ENCODE assay signal across 8 cellular contexts in the genomic region with DNA sequence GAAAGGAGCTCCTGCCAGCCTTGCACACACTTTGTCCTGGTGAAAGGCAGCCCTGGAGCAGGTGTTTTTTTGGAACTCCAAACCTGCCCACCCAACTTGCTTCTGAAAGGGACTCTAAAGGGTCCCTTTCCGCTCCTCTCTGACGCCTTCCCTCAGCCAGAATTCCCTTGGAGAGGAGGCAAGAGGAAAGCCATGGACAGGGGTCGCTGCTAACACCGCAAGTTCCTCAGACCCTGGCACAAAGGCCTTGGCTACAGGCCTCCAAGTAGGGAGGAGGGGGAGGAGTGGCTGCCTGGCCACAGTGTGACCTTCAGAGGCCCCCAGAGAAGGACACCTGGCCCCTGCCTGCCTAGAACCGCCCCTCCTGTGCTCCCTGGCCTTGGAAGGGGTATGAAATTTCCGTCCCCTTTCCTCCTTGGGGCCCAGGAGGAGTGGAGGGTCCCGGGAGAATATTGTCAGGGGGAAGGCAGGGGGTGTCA. TPM values are rescaled to one million over a fixed set of nuclear protein-coding genes. Genes with fewer than 3 reads are reported as not detected.
DNase-seq lines count a peak whose midpoint lies in the region; ATAC-seq lines count a peak whose summit lies in the region.

No MANE protein-coding gene starts in this region.

- ATAC-seq in left cardiac atrium: no peak
- ATAC-seq in GM21381 (IDR thresholded peaks at IDR 0.05; ENCODE audit: unreplicated experiment): no peak
- ATAC-seq in HG03432 (IDR thresholded peaks at IDR 0.05; ENCODE audit: unreplicated experiment): no peak

- peaks cover 3% of the 10 kb centered on the region for H3K36me3 Mint-ChIP-seq in activated naive CD4-positive, alpha-beta T cell treated with anti-CD3 and anti-CD28 coated beads, Interleukin-2, amount 50 U/mL, for 24 hours

- H3K9me3 Mint-ChIP-seq in activated naive CD4-positive, alpha-beta T cell treated with anti-CD3 and anti-CD28 coated beads, Interleukin-2, amount 50 U/mL, for 24 hours: no peaks in the 10 kb centered on the region

- peaks cover 5% of the 10 kb centered on the region for H3K36me3 ChIP-seq in rectal smooth muscle tissue (ENCODE audit: control insufficient read depth, insufficient read depth, low read length)

- H3K9ac ChIP-seq in rectal smooth muscle tissue (ENCODE audit: low read length): peak overlapping the region; percentile 28

- H3K27ac ChIP-seq in rectal smooth muscle tissue (ENCODE audit: low read depth, low read length): peak overlapping the region; percentile 97

- peaks cover 32% of the 10 kb centered on the region for H3K4me1 Mint-ChIP-seq in activated naive CD4-positive, alpha-beta T cell treated with anti-CD3 and anti-CD28 coated beads, Interleukin-2, amount 50 U/mL, for 24 hours

- H3K4me1 ChIP-seq in rectal smooth muscle tissue (ENCODE audit: control insufficient read depth, insufficient read depth, low read length): peaks cover 20% of the 10 kb centered on the region

- peak overlapping the region; percentile 92 for H3K4me3 Mint-ChIP-seq in activated naive CD4-positive, alpha-beta T cell treated with anti-CD3 and anti-CD28 coated beads, Interleukin-2, amount 50 U/mL, for 24 hours

- intact Hi-C loops in left cardiac atrium (cut with DNase I): loop anchor here (2.0 to 5.0 kb wide), 3 partner anchors 105 to 302 kb away; no protein-coding TSS in a partner anchor

- peaks cover 4% of the 10 kb centered on the region for H3K27me3 Mint-ChIP-seq in activated naive CD4-positive, alpha-beta T cell treated with anti-CD3 and anti-CD28 coated beads, Interleukin-2, amount 50 U/mL, for 24 hours

- H3K27me3 ChIP-seq in rectal smooth muscle tissue (ENCODE audit: control insufficient read depth, insufficient read depth, low read length): no peaks in the 10 kb centered on the region

- DNase-seq in activated naive CD4-positive, alpha-beta T cell (lab: John Stamatoyannopoulos, UW): no peak
- peak; percentile 37 to 54 for DNase-seq in activated T-cell treated with anti-CD3 and anti-CD28 coated beads, Interleukin-2, amount 50 U/mL, for 48 hours
- DNase-seq in left cardiac atrium (peak; percentile 49), OCI-M2 (lab: John Stamatoyannopoulos, UW; ENCODE audit: unreplicated experiment) (no peak)

- peak overlapping the region; percentile 96 for H3K27ac Mint-ChIP-seq in activated naive CD4-positive, alpha-beta T cell treated with anti-CD3 and anti-CD28 coated beads, Interleukin-2, amount 50 U/mL, for 24 hours

- peak overlapping the region; percentile 91 for H3K4me3 ChIP-seq in rectal smooth muscle tissue (ENCODE audit: low read length)

RNA-seq across cellular contexts. Expression of a gene that starts 2.6 kb away (rescaled TPM):
- total RNA-seq in left cardiac atrium: 100 to 1,000 TPM; 168 to 212 TPM

Comparison
In these comparisons a context has a peak if more than half of its experiments do, and no peak if none do; other contexts are left out.
1. DNase-seq: peak in activated T-cell treated with anti-CD3 and anti-CD28 coated beads, Interleukin-2, amount 50 U/mL, for 48 hours (2 of 2) and left cardiac atrium (single experiment); none in activated naive CD4-positive, alpha-beta T cell (0 of 4) and OCI-M2 (single experiment).